20 cellular contexts compared by ENCODE assay signal in the genomic region with DNA sequence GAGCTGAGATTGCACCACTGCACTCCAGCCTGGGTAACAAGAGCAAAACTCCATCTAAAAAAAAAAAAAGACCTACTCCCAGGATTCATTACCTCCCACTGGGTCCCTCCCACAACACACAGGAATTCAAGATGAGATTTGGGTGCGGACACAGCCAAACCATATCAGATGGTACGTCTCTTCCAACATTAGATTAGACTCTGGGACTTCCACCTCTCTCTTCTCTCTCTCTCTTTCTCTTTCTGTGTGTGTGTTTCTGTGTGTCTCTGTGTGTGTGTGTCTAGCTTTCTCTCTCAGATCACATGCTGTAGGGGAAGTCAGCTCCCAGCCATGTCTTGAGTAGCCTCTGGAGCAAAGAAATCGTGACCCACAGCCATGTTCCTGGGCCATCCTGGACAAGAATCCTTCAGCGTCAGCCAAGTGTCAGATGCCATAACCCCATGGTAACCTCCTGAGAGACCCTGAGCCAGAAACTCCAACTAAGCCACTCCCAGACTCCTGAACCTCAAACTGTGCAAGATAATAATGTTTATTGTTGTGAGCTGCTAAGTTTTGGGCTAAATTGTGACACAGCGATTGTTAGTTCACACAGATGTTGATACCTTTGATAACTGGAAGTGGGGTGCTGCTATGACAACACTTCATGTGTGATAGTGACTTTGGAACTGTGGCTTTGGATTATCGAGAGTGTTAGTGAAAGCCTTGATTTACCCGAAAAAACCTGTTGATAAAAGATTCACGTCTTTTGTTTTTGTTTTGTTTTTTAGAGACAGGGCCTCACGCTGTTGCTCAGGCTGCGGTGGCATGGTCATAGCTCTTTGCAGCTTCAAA.
"Had no signal": no experiment of that assay in that cellular context is flagged by ENCODE, and none has a peak within 500 bp of the region (broad histone marks: within the 10 kb centered on the region; RNA-seq: fewer than 3 reads in every experiment).

No MANE protein-coding gene starts in this region.

- ATAC-seq: body of pancreas, natural killer cell, WTC11 had no signal

- H3K9me3 Mint-ChIP-seq: natural killer cell had no signal

- H3K4me3 ChIP-seq: body of pancreas, lung, transverse colon had no signal

- H3K27me3 ChIP-seq: body of pancreas, transverse colon had no signal

- H3K9me3 ChIP-seq: body of pancreas, transverse colon had no signal

- DNase-seq: activated CD4-positive, alpha-beta T cell treated with anti-CD3 and anti-CD28 coated beads for 36 hours; activated CD4-positive, alpha-beta T cell treated with anti-CD3 and anti-CD28 coated beads, Interleukin-2, amount 50 U/mL, for 48 hours; amniotic stem cell; caudate nucleus; foreskin melanocyte; hypothalamus; natural killer cell; posterior cingulate gyrus; retina; stimulated activated CD4-positive, alpha-beta T cell treated with anti-CD3 and anti-CD28 coated beads, Interleukin-12 subunit alpha, Interleukin-12 subunit beta, amount 100 ng/mL, for 4 hours; stimulated activated CD4-positive, alpha-beta T cell treated with anti-CD3 and anti-CD28 coated beads, Interleukin-1b, Interleukin-23, amount 100 ng/mL, for 48 hours; stimulated activated naive CD8-positive, alpha-beta T cell treated with anti-CD3 and anti-CD28 coated beads, Interleukin-15, Interleukin-2, amounts not matched to agents 100 U/mL and 50 U/mL, for 24 hours; transverse colon had no signal

- H3K36me3 ChIP-seq: transverse colon had no signal

- FAIRE-seq: colon, endometrium, keratinocyte had no signal

- H3K27ac Mint-ChIP-seq: activated CD4-positive, alpha-beta T cell treated with anti-CD3 and anti-CD28 coated beads for 36 hours; activated naive CD8-positive, alpha-beta T cell; natural killer cell; WTC11 had no signal

- H3K36me3 Mint-ChIP-seq: natural killer cell had no signal

- H3K27ac ChIP-seq: transverse colon had no signal

- H3K4me3 Mint-ChIP-seq: activated CD4-positive, alpha-beta T cell treated with anti-CD3 and anti-CD28 coated beads for 36 hours; activated naive CD8-positive, alpha-beta T cell; natural killer cell; WTC11 had no signal
